Comparison of ENCODE assay signal across 2 cellular contexts in the genomic region with DNA sequence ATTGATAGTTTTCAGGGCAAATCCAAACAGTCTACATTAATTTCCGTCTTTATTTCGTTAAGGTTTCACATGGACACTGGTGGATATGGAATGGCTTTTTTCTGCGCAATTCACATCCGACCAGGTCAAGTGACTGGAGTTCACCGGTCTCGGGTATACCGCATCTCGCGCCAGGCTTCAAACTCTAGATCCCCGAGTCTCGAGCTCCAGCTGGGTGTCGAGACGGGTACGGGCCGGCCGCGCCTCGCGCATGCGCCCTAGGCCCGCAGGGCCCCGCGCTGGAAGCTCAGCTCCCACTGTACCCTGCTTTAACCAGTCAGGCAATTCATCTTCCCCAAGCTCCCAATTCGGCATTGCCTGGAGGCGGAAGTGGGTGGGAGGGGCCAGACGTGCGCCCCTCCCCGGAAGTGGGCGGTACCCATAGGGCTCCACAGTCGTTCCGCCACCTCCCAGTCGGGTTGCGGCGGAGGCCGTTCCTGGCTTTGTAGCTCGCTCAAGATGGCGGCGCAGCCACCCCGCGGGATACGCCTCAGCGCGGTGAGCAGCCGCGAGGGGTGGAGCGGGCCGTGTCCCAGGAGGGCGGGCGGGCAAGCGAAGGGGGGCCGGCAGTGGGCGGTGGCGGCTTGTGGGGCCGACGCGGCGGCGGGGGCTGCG.
TF ChIP-seq lines count a peak whose summit lies in the region.

A gene with protein sequence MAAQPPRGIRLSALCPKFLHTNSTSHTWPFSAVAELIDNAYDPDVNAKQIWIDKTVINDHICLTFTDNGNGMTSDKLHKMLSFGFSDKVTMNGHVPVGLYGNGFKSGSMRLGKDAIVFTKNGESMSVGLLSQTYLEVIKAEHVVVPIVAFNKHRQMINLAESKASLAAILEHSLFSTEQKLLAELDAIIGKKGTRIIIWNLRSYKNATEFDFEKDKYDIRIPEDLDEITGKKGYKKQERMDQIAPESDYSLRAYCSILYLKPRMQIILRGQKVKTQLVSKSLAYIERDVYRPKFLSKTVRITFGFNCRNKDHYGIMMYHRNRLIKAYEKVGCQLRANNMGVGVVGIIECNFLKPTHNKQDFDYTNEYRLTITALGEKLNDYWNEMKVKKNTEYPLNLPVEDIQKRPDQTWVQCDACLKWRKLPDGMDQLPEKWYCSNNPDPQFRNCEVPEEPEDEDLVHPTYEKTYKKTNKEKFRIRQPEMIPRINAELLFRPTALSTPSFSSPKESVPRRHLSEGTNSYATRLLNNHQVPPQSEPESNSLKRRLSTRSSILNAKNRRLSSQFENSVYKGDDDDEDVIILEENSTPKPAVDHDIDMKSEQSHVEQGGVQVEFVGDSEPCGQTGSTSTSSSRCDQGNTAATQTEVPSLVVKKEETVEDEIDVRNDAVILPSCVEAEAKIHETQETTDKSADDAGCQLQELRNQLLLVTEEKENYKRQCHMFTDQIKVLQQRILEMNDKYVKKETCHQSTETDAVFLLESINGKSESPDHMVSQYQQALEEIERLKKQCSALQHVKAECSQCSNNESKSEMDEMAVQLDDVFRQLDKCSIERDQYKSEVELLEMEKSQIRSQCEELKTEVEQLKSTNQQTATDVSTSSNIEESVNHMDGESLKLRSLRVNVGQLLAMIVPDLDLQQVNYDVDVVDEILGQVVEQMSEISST (plus strand): TSS at position 431 of the 654 bp plus-strand sequence. CDS start 68 bp downstream, at position 499.

TF ChIP-seq in IMR-90, 13 proteins besides CTCF, POLR2A, EP300 and RAD21:
- TF ChIP-seq RFX5 (IDR thresholded peaks at IDR 0.05; ENCODE audit: low read depth, low read length), result no peak; the same call in 1 of the 2 replicates
- no peak for TF ChIP-seq CHD1 (IDR thresholded peaks at IDR 0.05; ENCODE audit: low read depth, low read length)
- no peak for TF ChIP-seq CEBPB (IDR thresholded peaks at IDR 0.05; ENCODE audit: low read depth, low read length)
- TF ChIP-seq, protein P1, sequence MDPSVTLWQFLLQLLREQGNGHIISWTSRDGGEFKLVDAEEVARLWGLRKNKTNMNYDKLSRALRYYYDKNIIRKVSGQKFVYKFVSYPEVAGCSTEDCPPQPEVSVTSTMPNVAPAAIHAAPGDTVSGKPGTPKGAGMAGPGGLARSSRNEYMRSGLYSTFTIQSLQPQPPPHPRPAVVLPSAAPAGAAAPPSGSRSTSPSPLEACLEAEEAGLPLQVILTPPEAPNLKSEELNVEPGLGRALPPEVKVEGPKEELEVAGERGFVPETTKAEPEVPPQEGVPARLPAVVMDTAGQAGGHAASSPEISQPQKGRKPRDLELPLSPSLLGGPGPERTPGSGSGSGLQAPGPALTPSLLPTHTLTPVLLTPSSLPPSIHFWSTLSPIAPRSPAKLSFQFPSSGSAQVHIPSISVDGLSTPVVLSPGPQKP (IDR thresholded peaks at IDR 0.05; ENCODE audit: borderline replicate concordance, low read depth, low read length), result peak; percentile 72; the same call in 1 of the 2 replicates
- TF ChIP-seq BHLHE40 (IDR thresholded peaks at IDR 0.05; ENCODE audit: low read depth, low read length), result no peak
- 0 out of 2 replicates have a peak, but pooled peaks have one; percentile 56 for TF ChIP-seq MXI1 (IDR thresholded peaks at IDR 0.05; ENCODE audit: borderline replicate concordance, low read depth, low read length)
- peak; percentile 86 for TF ChIP-seq MAZ (IDR thresholded peaks at IDR 0.05; ENCODE audit: borderline replicate concordance, low read depth, low read length)
- TF ChIP-seq, protein P2, sequence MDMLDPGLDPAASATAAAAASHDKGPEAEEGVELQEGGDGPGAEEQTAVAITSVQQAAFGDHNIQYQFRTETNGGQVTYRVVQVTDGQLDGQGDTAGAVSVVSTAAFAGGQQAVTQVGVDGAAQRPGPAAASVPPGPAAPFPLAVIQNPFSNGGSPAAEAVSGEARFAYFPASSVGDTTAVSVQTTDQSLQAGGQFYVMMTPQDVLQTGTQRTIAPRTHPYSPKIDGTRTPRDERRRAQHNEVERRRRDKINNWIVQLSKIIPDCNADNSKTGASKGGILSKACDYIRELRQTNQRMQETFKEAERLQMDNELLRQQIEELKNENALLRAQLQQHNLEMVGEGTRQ (IDR thresholded peaks at IDR 0.05; ENCODE audit: low read depth, low read length), result no peak
- TF ChIP-seq FOS (IDR thresholded peaks at IDR 0.05; ENCODE audit: low read depth, low read length), result no peak

TF ChIP-seq in endothelial cell of umbilical vein, 7 proteins besides CTCF, POLR2A, EP300 and RAD21:
- TF ChIP-seq MYC (IDR thresholded peaks at IDR 0.05; ENCODE audit: low read depth, low read length) (no peak), JUN (IDR thresholded peaks at IDR 0.05; ENCODE audit: borderline replicate concordance, insufficient read depth, insufficient read length, low read depth) (no peak), POLR2AphosphoS5 (IDR thresholded peaks at IDR 0.05; ENCODE audit: insufficient read depth, low read depth, low read length) (peak; percentile 97), GATA2 (IDR thresholded peaks at IDR 0.05; ENCODE audit: insufficient read depth, insufficient read length, low read depth, low read length) (no peak)
- TF ChIP-seq, protein P3, sequence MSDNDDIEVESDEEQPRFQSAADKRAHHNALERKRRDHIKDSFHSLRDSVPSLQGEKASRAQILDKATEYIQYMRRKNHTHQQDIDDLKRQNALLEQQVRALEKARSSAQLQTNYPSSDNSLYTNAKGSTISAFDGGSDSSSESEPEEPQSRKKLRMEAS (IDR thresholded peaks at IDR 0.05; ENCODE audit: insufficient read depth, insufficient read length), result no peak
